19 cellular contexts compared by ENCODE assay signal in genomic region chr9:109963079-109963478, GRCh38.
"Had no signal": no experiment of that assay in that cellular context is flagged by ENCODE, and none has a peak within 500 bp of the region (broad histone marks: within the 10 kb centered on the region; RNA-seq: fewer than 3 reads in every experiment).

No MANE protein-coding gene starts in this region.

- H3K4me1 Mint-ChIP-seq: brain had no signal

- H3K4me3 ChIP-seq: ovary, right lobe of liver, stomach, testis, upper lobe of right lung had no signal

- H3K27me3 ChIP-seq: foreskin keratinocyte, ovary, right lobe of liver, stomach, testis, upper lobe of right lung had no signal

- H3K36me3 Mint-ChIP-seq: brain had no signal

- H3K4me3 Mint-ChIP-seq: activated CD8-positive, alpha-beta T cell treated with anti-CD3 and anti-CD28 coated beads for 36 hours; activated naive CD8-positive, alpha-beta T cell treated with anti-CD3 and anti-CD28 coated beads for 36 hours; activated T-cell treated with anti-CD3 and anti-CD28 coated beads, Interleukin-2, amount 50 U/mL, for 4 hours; brain had no signal

- H3K4me1 ChIP-seq: foreskin keratinocyte, right lobe of liver, stomach, testis had no signal

- H3K9me3 Mint-ChIP-seq: activated T-cell treated with anti-CD3 and anti-CD28 coated beads, Interleukin-2, amount 50 U/mL, for 4 hours; brain had no signal

- H3K27ac Mint-ChIP-seq: activated CD8-positive, alpha-beta T cell treated with anti-CD3 and anti-CD28 coated beads for 36 hours; activated naive CD8-positive, alpha-beta T cell treated with anti-CD3 and anti-CD28 coated beads for 36 hours; brain had no signal

- H3K27ac ChIP-seq: foreskin keratinocyte, ovary, right lobe of liver, stomach, testis, upper lobe of right lung had no signal

- H3K27me3 Mint-ChIP-seq: activated CD8-positive, alpha-beta T cell treated with anti-CD3 and anti-CD28 coated beads for 36 hours; activated naive CD8-positive, alpha-beta T cell treated with anti-CD3 and anti-CD28 coated beads for 36 hours had no signal

- H3K36me3 ChIP-seq: ovary, right lobe of liver, stomach, upper lobe of right lung had no signal

- H3K9me3 ChIP-seq: ovary, right lobe of liver, stomach, testis, upper lobe of right lung had no signal

- DNase-seq: activated CD4-positive, alpha-beta T cell treated with anti-CD3 and anti-CD28 coated beads for 1 hour; activated CD8-positive, alpha-beta T cell treated with anti-CD3 and anti-CD28 coated beads for 36 hours; activated effector memory CD4-positive, alpha-beta T cell treated with Interleukin-2 at 50 U/mL for 16 hours; activated naive CD8-positive, alpha-beta T cell treated with anti-CD3 and anti-CD28 coated beads for 36 hours; activated T-cell treated with anti-CD3 and anti-CD28 coated beads, Interleukin-2, amount 50 U/mL, for 4 hours; amygdala; central memory CD4-positive, alpha-beta T cell; cortex of kidney; effector CD8-positive, alpha-beta T cell; foreskin keratinocyte; kidney glomerular epithelial cell; ovary; right lobe of liver; stomach; T-helper 1 cell; T1000; testis; upper lobe of right lung had no signal

- ATAC-seq: activated CD8-positive, alpha-beta T cell treated with anti-CD3 and anti-CD28 coated beads for 36 hours; activated T-cell treated with anti-CD3 and anti-CD28 coated beads, Interleukin-2, amount 50 U/mL, for 4 hours; foreskin keratinocyte; right lobe of liver; upper lobe of right lung had no signal
